In genomic region chr6:2903579-2904185, GRCh38 we compare ENCODE assay signal across 8 cellular contexts. TPM values are rescaled to one million over a fixed set of nuclear protein-coding genes. Genes with fewer than 3 reads are reported as not detected.
DNase-seq lines count a peak whose midpoint lies in the region; ATAC-seq and TF ChIP-seq lines count a peak whose summit lies in the region.
"Not testable (repeated sequence)": the region's sequence is repeated elsewhere in the genome, so short reads cannot be mapped to it uniquely, and the experiment has no call there.

No MANE protein-coding gene starts in this region.

- not testable (repeated sequence) for H3K9me3 Mint-ChIP-seq in activated naive CD4-positive, alpha-beta T cell treated with anti-CD3 and anti-CD28 coated beads, Interleukin-2, amount 50 U/mL, for 24 hours

- peak overlapping the region; percentile 67; the same call in 1 of the 2 replicates for H3K4me3 ChIP-seq in GM08714 (ENCODE audit: low read length)
- peak overlapping the region; percentile 58 to 62 for H3K4me3 ChIP-seq in Panc1 (ENCODE audit: low read depth in 2 of 2, low read length in 2 of 2)
- H3K4me3 ChIP-seq in duodenal mucosa (ENCODE audit: low read depth in 1 of 2, low read length in 2 of 2): peak overlapping the region; percentile 67 to 78
- H3K4me3 ChIP-seq in mononuclear cell (ENCODE audit: low read length): peak overlapping the region; percentile 81
- peak overlapping the region in 6 of 7 experiments; percentile 48 to 69 (median 55) for H3K4me3 ChIP-seq in skin epidermis
- H3K4me3 ChIP-seq in upper lobe of right lung: peak overlapping the region; percentile 75

- H3K4me3 Mint-ChIP-seq in activated naive CD4-positive, alpha-beta T cell treated with anti-CD3 and anti-CD28 coated beads, Interleukin-2, amount 50 U/mL, for 24 hours: peak overlapping the region; percentile 100

- H3K27me3 Mint-ChIP-seq in activated naive CD4-positive, alpha-beta T cell treated with anti-CD3 and anti-CD28 coated beads, Interleukin-2, amount 50 U/mL, for 24 hours: not testable (repeated sequence)

- CTCF ChIA-PET in Panc1 (lab: Charles Lee): not testable (repeated sequence)

- intact Hi-C loops in Panc1 (cut with micrococcal nuclease; ENCODE audit: unreplicated experiment); upper lobe of right lung (cut with DNase I): not testable (repeated sequence)
- intact Hi-C loops in left cardiac atrium (cut with DNase I): loop anchor here in 1 of 2 donors (10.0 kb wide), 1 partner anchor 49 kb away; no protein-coding TSS in a partner anchor

- peaks cover 17% of the 10 kb centered on the region for H3K36me3 Mint-ChIP-seq in activated naive CD4-positive, alpha-beta T cell treated with anti-CD3 and anti-CD28 coated beads, Interleukin-2, amount 50 U/mL, for 24 hours

- in situ Hi-C loops in Panc1 (cut with HindIII; ENCODE audit: low pct_unique_long_range_greater_than_20kb, low sequenced_read_pairs): not testable (repeated sequence)

- not testable (repeated sequence) for H3K36me3 ChIP-seq in Panc1 (ENCODE audit: control insufficient read depth, insufficient read depth, low read length); duodenal mucosa (ENCODE audit: control insufficient read depth in 1 of 2, insufficient read depth in 2 of 2, low read length in 2 of 2)
- peaks cover 16% of the 10 kb centered on the region for H3K36me3 ChIP-seq in upper lobe of right lung

- not testable (repeated sequence) for H3K9me3 ChIP-seq in Panc1 (ENCODE audit: control insufficient read depth, insufficient read depth, low read depth, low read length); duodenal mucosa (ENCODE audit: control insufficient read depth in 1 of 2, low read length in 2 of 2); mononuclear cell (ENCODE audit: low read depth, low read length); upper lobe of right lung

- H3K27me3 ChIP-seq in Panc1 (ENCODE audit: control insufficient read depth, insufficient read depth, low read length); duodenal mucosa (ENCODE audit: control insufficient read depth in 1 of 2, insufficient read depth in 2 of 2, low read length in 2 of 2); mononuclear cell (ENCODE audit: insufficient read depth, low read length); upper lobe of right lung: not testable (repeated sequence)

- H3K4me1 ChIP-seq in Panc1 (ENCODE audit: control insufficient read depth, insufficient read depth, low read length); duodenal mucosa (ENCODE audit: control insufficient read depth in 1 of 2, insufficient read depth in 2 of 2, low read length in 2 of 2): not testable (repeated sequence)
- H3K4me1 ChIP-seq in mononuclear cell (ENCODE audit: insufficient read depth, low read length) (peaks cover 38% of the 10 kb centered on the region), upper lobe of right lung (peaks cover 22% of the 10 kb centered on the region)

- DNase-seq in Panc1 (ENCODE audit: low read depth, low spot score); upper lobe of right lung: not testable (repeated sequence)
- DNase-seq in left cardiac atrium: peak; percentile 34

- H3K27ac ChIP-seq in Panc1 (ENCODE audit: low read length); duodenal mucosa (ENCODE audit: low read depth, low read length); upper lobe of right lung: not testable (repeated sequence)
- peak overlapping the region in 6 of 21 experiments; percentile 81 to 88 (median 86) for H3K27ac ChIP-seq in skin epidermis

- H3K4me1 Mint-ChIP-seq in activated naive CD4-positive, alpha-beta T cell treated with anti-CD3 and anti-CD28 coated beads, Interleukin-2, amount 50 U/mL, for 24 hours: peaks cover 67% of the 10 kb centered on the region

- not testable (repeated sequence) for H3K9ac ChIP-seq in duodenal mucosa (ENCODE audit: low read depth in 1 of 2, low read length in 2 of 2)

- TF ChIP-seq CTCF in Panc1 (IDR thresholded peaks at IDR 0.05); upper lobe of right lung (IDR thresholded peaks at IDR 0.05): not testable (repeated sequence)

- H3K27ac Mint-ChIP-seq in activated naive CD4-positive, alpha-beta T cell treated with anti-CD3 and anti-CD28 coated beads, Interleukin-2, amount 50 U/mL, for 24 hours: not testable (repeated sequence)

- ATAC-seq in Panc1 (peak; percentile 18; the same call in 1 of the 2 replicates), left cardiac atrium (peak; percentile 1), upper lobe of right lung (peak; percentile 4)

- BruUV-seq in Panc1 (replicated peaks; lab: Mats Ljungman, UMichigan): not testable (repeated sequence)

- POLR2A ChIA-PET in Panc1 (lab: Charles Lee): not testable (repeated sequence)

RNA-seq across cellular contexts. Expression of gene SERPINB9, which starts 0.6 kb away (rescaled TPM):
- 3.8 TPM for total RNA-seq in Panc1 (2021; ENCODE audit: unreplicated experiment)
- 1.7 TPM for polyA plus RNA-seq in Panc1 (2012; ENCODE audit: insufficient read length)
- 10 to 100 TPM in 1 of 2 donors, 1 to 10 TPM in 1; 3.8 to 14.4 TPM for total RNA-seq in left cardiac atrium
- 51.4 TPM for total RNA-seq in mononuclear cell
- total RNA-seq in upper lobe of right lung: 12.4 TPM
